In the genomic region with DNA sequence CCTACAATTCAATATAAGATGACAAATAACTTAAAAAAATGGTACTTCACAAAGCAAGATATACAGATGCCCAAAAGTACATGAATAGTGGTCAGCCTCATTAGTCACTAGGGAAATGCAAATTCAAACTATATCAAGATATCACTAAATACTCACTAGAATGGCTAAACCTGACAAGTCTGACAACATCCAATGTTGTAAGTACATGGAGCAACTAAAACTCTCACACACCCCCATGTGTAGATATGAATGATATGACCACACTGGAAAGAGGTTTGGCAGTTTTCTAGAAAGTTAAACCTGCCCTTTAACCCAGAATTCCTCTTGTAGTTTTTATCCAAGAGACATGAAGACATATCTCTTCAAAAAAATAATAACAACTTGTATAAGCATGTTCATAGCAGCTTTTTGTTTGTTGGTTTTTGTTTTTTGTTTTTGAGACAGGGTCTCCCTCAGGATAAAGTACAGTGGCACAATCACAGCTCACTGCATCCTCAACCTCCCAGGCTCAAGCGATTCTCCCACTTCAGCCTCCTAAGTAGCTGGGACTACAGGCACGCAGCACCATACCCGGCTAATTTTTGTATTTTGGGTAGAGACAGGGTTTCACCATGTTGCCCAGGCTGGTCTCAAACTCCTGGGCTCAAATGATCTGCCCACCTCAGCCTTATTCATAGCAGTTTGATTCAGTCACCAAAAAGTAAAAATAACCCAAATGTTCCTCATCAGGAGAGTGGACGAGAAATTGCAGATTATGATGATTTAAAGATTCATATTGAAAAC, we compare ENCODE assay signal across 25 cellular contexts. TPM values are rescaled to one million over a fixed set of nuclear protein-coding genes. Genes with fewer than 3 reads are reported as not detected.
A peak's percentile ranks its signal among the peaks of the same experiment; 100 is the strongest.
DNase-seq lines count a peak whose midpoint lies in the region; ATAC-seq, FAIRE-seq and TF ChIP-seq lines count a peak whose summit lies in the region.
"Had no signal": no experiment of that assay in that cellular context is flagged by ENCODE, and none has a peak within 500 bp of the region (broad histone marks: within the 10 kb centered on the region; RNA-seq: fewer than 3 reads in every experiment).

No MANE protein-coding gene starts in this region.

- DNase-seq in HFFc6 = no peak
- DNase-seq in ascending aorta (ENCODE audit: low spot score in 2 of 2) = no peak
- no peak for DNase-seq in keratinocyte (ENCODE audit: low read depth, low spot score)
- DNase-seq in NOMO-1 treated with DMSO at 0.1 percent for 48 hours (lab: John Stamatoyannopoulos, UW; ENCODE audit: unreplicated experiment) = no peak
- DNase-seq in GM13977 (ENCODE audit: low spot score) = no peak
- DNase-seq: activated CD4-positive, alpha-beta T cell treated with anti-CD3 and anti-CD28 coated beads, Interleukin-2, amount 50 U/mL, for 48 hours; activated naive CD4-positive, alpha-beta T cell treated with anti-CD3 and anti-CD28 coated beads for 36 hours; activated T-cell treated with anti-CD3 and anti-CD28 coated beads, Interleukin-2, amount 50 U/mL, for 1 hour; CD4-positive, alpha-beta T cell; effector CD4-positive, alpha-beta T cell; erythroblast; H7; islet precursor cell; naive thymus-derived CD4-positive, alpha-beta T cell; NCI-H1436 treated with DMSO at 0.1 percent for 48 hours; NCI-H524; occipital lobe; retina; stimulated activated CD4-positive, alpha-beta T cell treated with anti-CD3 and anti-CD28 coated beads, Interleukin-12 subunit alpha, Interleukin-12 subunit beta, amount 100 ng/mL, for 4 hours; stimulated activated CD4-positive, alpha-beta T cell treated with anti-CD3 and anti-CD28 coated beads, Interleukin-4, amount 100 ng/mL, for 4 hours; T-helper 17 cell; WERI-Rb-1 had no signal

- H3K4me2 ChIP-seq in keratinocyte (ENCODE audit: control insufficient read depth, extremely low read depth, insufficient read depth, low read depth, low read length) = no peak overlapping the region

- intact Hi-C loops in ascending aorta (cut with DNase I) = loop anchor here (5.0 kb wide), 1 partner anchor 222 kb away; the partner anchor contains the start of gene MLLT1

- H3K9me3 ChIP-seq in ascending aorta = no peaks in the 10 kb centered on the region
- H3K9me3 ChIP-seq in keratinocyte (ENCODE audit: control insufficient read depth, low read depth, low read length) = no peaks in the 10 kb centered on the region
- H3K9me3 ChIP-seq in stomach smooth muscle (ENCODE audit: control insufficient read depth in 2 of 2, low read length in 2 of 2) = no peaks in the 10 kb centered on the region

- H2AFZ ChIP-seq in keratinocyte (ENCODE audit: control insufficient read depth, low read length) = no peak overlapping the region

- TF ChIP-seq CTCF in HFFc6 (IDR thresholded peaks at IDR 0.05) (no peak), ascending aorta (IDR thresholded peaks at IDR 0.05) (no peak), keratinocyte (optimal IDR thresholded peaks at IDR 0.05 in 1 of 3, IDR thresholded peaks at IDR 0.05 in 1 of 3, conservative IDR thresholded peaks at IDR 0.05 in 1 of 3; ENCODE audit: extremely low read depth in 1 of 3, insufficient read depth in 2 of 3, low read length in 3 of 3) (no peak), GM13977 (IDR thresholded peaks at IDR 0.05; ENCODE audit: extremely low read depth, insufficient read depth, missing control alignments) (no peak)

- no peak for ATAC-seq in esophagus mucosa
- ATAC-seq: naive thymus-derived CD4-positive, alpha-beta T cell; T-helper 17 cell had no signal

- H3K79me2 ChIP-seq in keratinocyte (ENCODE audit: control insufficient read depth, insufficient read depth, low read length) = peaks cover 23% of the 10 kb centered on the region

- no peaks in the 10 kb centered on the region for H3K36me3 ChIP-seq in ascending aorta
- peaks cover 0 to 12% of the 10 kb centered on the region in 2 experiments for H3K36me3 ChIP-seq in keratinocyte (ENCODE audit: control insufficient read depth in 2 of 2, extremely low read depth in 1 of 2, insufficient read depth in 2 of 2, low read length in 2 of 2)
- no peaks in the 10 kb centered on the region for H3K36me3 ChIP-seq in stomach smooth muscle (ENCODE audit: control insufficient read depth in 2 of 2, insufficient read depth in 2 of 2, low read length in 2 of 2)

- in situ Hi-C loops in GM13977 (cut with MboI; ENCODE audit: low pct_unique_long_range_greater_than_20kb, low sequenced_read_pairs, unreplicated experiment) = no loop called here

- peaks cover 6 to 38% of the 10 kb centered on the region in 2 donors for H3K4me1 ChIP-seq in ascending aorta
- H3K4me1 ChIP-seq in keratinocyte (ENCODE audit: control insufficient read depth, extremely low read depth, insufficient read depth, low read length) = peaks cover 42% of the 10 kb centered on the region
- peaks cover 43% of the 10 kb centered on the region for H3K4me1 ChIP-seq in stomach smooth muscle (ENCODE audit: control insufficient read depth, insufficient read depth, low read length)

- no peak overlapping the region for H3K4me3 ChIP-seq in ascending aorta
- no peak overlapping the region for H3K4me3 ChIP-seq in keratinocyte (ENCODE audit: control insufficient read depth in 2 of 3, extremely low read depth in 1 of 3, insufficient read depth in 2 of 3, low read depth in 1 of 3, low read length in 3 of 3)
- H3K4me3 ChIP-seq in stomach smooth muscle (ENCODE audit: low read length in 2 of 2) = no peak overlapping the region

- H3K36me3 Mint-ChIP-seq in HFFc6 (ENCODE audit: low read depth) = no peaks in the 10 kb centered on the region
- H3K36me3 Mint-ChIP-seq: memory B cell had no signal

- H3K9ac ChIP-seq in keratinocyte (ENCODE audit: control insufficient read depth, extremely low read depth, insufficient read depth, low read length) = no peak overlapping the region
- H3K9ac ChIP-seq in stomach smooth muscle (ENCODE audit: low read length in 2 of 2) = no peak overlapping the region

- no peak overlapping the region for H3K4me3 Mint-ChIP-seq in HFFc6
- H3K4me3 Mint-ChIP-seq: activated naive CD4-positive, alpha-beta T cell treated with anti-CD3 and anti-CD28 coated beads for 36 hours; CD4-positive, alpha-beta T cell; memory B cell; T-helper 17 cell had no signal

- no peaks in the 10 kb centered on the region for H4K20me1 ChIP-seq in keratinocyte (ENCODE audit: control insufficient read depth, extremely low read depth, insufficient read depth, low read length)

- peaks cover 41% of the 10 kb centered on the region for H3K4me1 Mint-ChIP-seq in HFFc6 (ENCODE audit: low read depth)

- H3K27me3 ChIP-seq in ascending aorta (no peaks in the 10 kb centered on the region), keratinocyte (ENCODE audit: control insufficient read depth, extremely low read depth, insufficient read depth, low read length) (no peaks in the 10 kb centered on the region), stomach smooth muscle (ENCODE audit: control insufficient read depth in 1 of 2, insufficient read depth in 2 of 2, low read length in 2 of 2) (no peaks in the 10 kb centered on the region)

- H3K27me3 Mint-ChIP-seq in HFFc6 (ENCODE audit: insufficient read depth) = peaks cover 1% of the 10 kb centered on the region
- H3K27me3 Mint-ChIP-seq: T-helper 17 cell had no signal

- no peaks in the 10 kb centered on the region for H3K9me1 ChIP-seq in keratinocyte (ENCODE audit: control insufficient read depth, extremely low read depth, insufficient read depth, low read length)

- H3K27ac ChIP-seq in ascending aorta (peak overlapping the region; percentile 93 to 96), keratinocyte (ENCODE audit: control insufficient read depth, insufficient read depth, low read length) (peak overlapping the region; percentile 0), stomach smooth muscle (ENCODE audit: low read length) (peak overlapping the region; percentile 100)
- H3K27ac ChIP-seq: WERI-Rb-1 had no signal

- dilution Hi-C loops in keratinocyte (cut with MboI; ENCODE audit: extremely low pct_ligation_motif_present, low sequenced_read_pairs) = no loop called here

- peak overlapping the region; percentile 100 for H3K27ac Mint-ChIP-seq in HFFc6
- H3K27ac Mint-ChIP-seq: activated naive CD4-positive, alpha-beta T cell treated with anti-CD3 and anti-CD28 coated beads for 36 hours; CD4-positive, alpha-beta T cell; memory B cell had no signal

- FAIRE-seq in keratinocyte (lab: Jason Lieb, UNC) = no peak

- no peaks in the 10 kb centered on the region for H3K9me3 Mint-ChIP-seq in HFFc6
- H3K9me3 Mint-ChIP-seq: activated naive CD4-positive, alpha-beta T cell treated with anti-CD3 and anti-CD28 coated beads for 36 hours; CD4-positive, alpha-beta T cell had no signal

RNA-seq across cellular contexts. Expression of gene RFX2, which starts 55.1 kb away (rescaled TPM):
- total RNA-seq in HFFc6 (2021; fragmentation: NEBNext Ultra II Directional; extraction: Animal tissue kit (Norgen Biotek cat#: 25700)) = 1 to 10 TPM; 6.3 to 9.5 (median 6.9) TPM
- total RNA-seq in ascending aorta (107 TPM), esophagus mucosa (4.5 TPM)
- polyA plus RNA-seq in keratinocyte = 5.8 to 7.3 TPM (median 5.9 TPM) in 3 replicates
- 4.7 TPM for polyA plus RNA-seq in keratinocyte (2011; ENCODE audit: low read depth)
- 3.4 and 7.4 TPM in 2 replicates for polyA plus RNA-seq in keratinocyte (2011; cell fraction: cytosol; rRNA removed)
- 11.0 and 15.6 TPM in 2 replicates for polyA plus RNA-seq in keratinocyte (2011; cell fraction: nucleus; rRNA removed)
- polyA plus RNA-seq in keratinocyte (2012; ENCODE audit: low replicate concordance) = 6.1 and 6.7 TPM in 2 replicates
- 6.1 to 38.4 TPM (median 6.6 TPM) in 3 replicates for polyA minus RNA-seq in keratinocyte
- polyA minus RNA-seq in keratinocyte (2011; cell fraction: cytosol; rRNA and poly(A)+ RNA removed) = 16.3 TPM
- 12.3 and 13.0 TPM in 2 replicates for polyA minus RNA-seq in keratinocyte (2011; cell fraction: nucleus; rRNA and poly(A)+ RNA removed)

Comparison
In these comparisons a context has a peak if more than half of its experiments do, and no peak if none do; other contexts are left out.
1. H3K27ac ChIP-seq: peak in every context shown above with its lines; median percentile 100 in stomach smooth muscle; 94 in ascending aorta; 0 in keratinocyte.
2. RNA of gene RFX2, which starts 55.1 kb away (total RNA-seq): 107 TPM in ascending aorta (single experiment); 6.3 to 9.5 TPM in HFFc6 and 4.5 TPM in esophagus mucosa (single experiment); every median in the first group is over 10 times any median in the second.